Comparison of ENCODE assay signal across 13 cellular contexts in genomic region chr5:154815684-154816247, GRCh38. TPM values are rescaled to one million over a fixed set of nuclear protein-coding genes. Genes with fewer than 3 reads are reported as not detected.
A peak's percentile ranks its signal among the peaks of the same experiment; 100 is the strongest.
DNase-seq lines count a peak whose midpoint lies in the region; ATAC-seq and TF ChIP-seq lines count a peak whose summit lies in the region.
"Had no signal": no experiment of that assay in that cellular context is flagged by ENCODE, and none has a peak within 500 bp of the region (broad histone marks: within the 10 kb centered on the region; RNA-seq: fewer than 3 reads in every experiment).

No MANE protein-coding gene starts in this region.

- H3K56ac ChIP-seq in H9 (ENCODE audit: insufficient read length, low read depth, low read length) = no peak overlapping the region

- peaks cover 16 to 51% (median 23%) of the 10 kb centered on the region in 4 donors for H3K4me1 Mint-ChIP-seq in CD4-positive, alpha-beta memory T cell
- peaks cover 6 to 28% of the 10 kb centered on the region in 2 experiments for H3K4me1 Mint-ChIP-seq in H9
- H3K4me1 Mint-ChIP-seq in brain = no peaks in the 10 kb centered on the region
- peaks cover 54 to 57% of the 10 kb centered on the region in 2 donors for H3K4me1 Mint-ChIP-seq in natural killer cell
- H3K4me1 Mint-ChIP-seq in CD14-positive monocyte = peaks cover 18% of the 10 kb centered on the region

- H2AFZ ChIP-seq in H9 (ENCODE audit: low read length) = no peak overlapping the region

- no peaks in the 10 kb centered on the region for H3K27me3 Mint-ChIP-seq in CD4-positive, alpha-beta memory T cell
- H3K27me3 Mint-ChIP-seq in H9 (ENCODE audit: low read depth) (peaks cover 2% of the 10 kb centered on the region; the same call in 1 of the 2 replicates), brain (no peaks in the 10 kb centered on the region), natural killer cell (ENCODE audit: low read depth in 2 of 2) (no peaks in the 10 kb centered on the region), CD14-positive monocyte (ENCODE audit: low read depth in 3 of 3) (no peaks in the 10 kb centered on the region)
- H3K27me3 Mint-ChIP-seq: B cell had no signal

- H3K79me1 ChIP-seq in H9 (ENCODE audit: insufficient read depth, low read depth, low read length, poor library complexity, severe bottlenecking) = no peaks in the 10 kb centered on the region

- H3K14ac ChIP-seq in H9 (ENCODE audit: insufficient read depth, low read length) = no peak overlapping the region

- H3K79me2 ChIP-seq in H9 (ENCODE audit: insufficient read depth, low read length) = no peaks in the 10 kb centered on the region

- no peak overlapping the region for H3K27ac ChIP-seq in CD4-positive, alpha-beta memory T cell (ENCODE audit: low read depth, low read length)
- no peak overlapping the region for H3K27ac ChIP-seq in H9 (ENCODE audit: insufficient read length, low read depth, low read length)

- no peak overlapping the region for H2BK15ac ChIP-seq in H9 (ENCODE audit: low read depth, low read length)

- no peak overlapping the region for H3K18ac ChIP-seq in H9 (ENCODE audit: insufficient read length, low read depth, low read length)

- no peak overlapping the region for H4K5ac ChIP-seq in H9 (ENCODE audit: insufficient read length, low read depth, low read length)

- POLR2A ChIA-PET in CD4-positive, alpha-beta memory T cell (lab: Charles Lee; ENCODE audit: partially characterized antibody) = no interaction called here

- no peak overlapping the region for H4K91ac ChIP-seq in H9 (ENCODE audit: insufficient read length, low read depth, low read length)

- H2BK12ac ChIP-seq in H9 (ENCODE audit: insufficient read length, low read depth, low read length) = no peak overlapping the region

- CTCF ChIA-PET in CD4-positive, alpha-beta memory T cell (lab: Charles Lee; ENCODE audit: partially characterized antibody) = no interaction called here

- H4K20me1 ChIP-seq in H9 (ENCODE audit: control insufficient read depth, insufficient read depth, insufficient read length) = no peaks in the 10 kb centered on the region

- peaks cover 15% of the 10 kb centered on the region for H3K4me1 ChIP-seq in CD4-positive, alpha-beta memory T cell (ENCODE audit: insufficient read depth, low read length)
- H3K4me1 ChIP-seq in H9 (ENCODE audit: insufficient read depth, low read length) = no peaks in the 10 kb centered on the region

- H2BK20ac ChIP-seq in H9 (ENCODE audit: low read depth, low read length, poor library complexity, severe bottlenecking) = no peak overlapping the region

- DNase-seq in CD4-positive, alpha-beta memory T cell = no peak
- DNase-seq in H9 (no peak), natural killer cell (no peak), AML-193 (lab: John Stamatoyannopoulos, UW) (no peak), DMS 273 (lab: John Stamatoyannopoulos, UW; ENCODE audit: unreplicated experiment) (no peak), CD14-positive monocyte (ENCODE audit: low spot score) (no peak)
- DNase-seq: GOT3; heart left ventricle; NCI-H187; stimulated activated CD4-positive, alpha-beta T cell treated with anti-CD3 and anti-CD28 coated beads, Interleukin-2, amount 100 ng/mL, for 24 hours had no signal

- no peak overlapping the region for H3K4me2 ChIP-seq in H9 (ENCODE audit: insufficient read depth, insufficient read length, low read length)

- H3K27me3 ChIP-seq in CD4-positive, alpha-beta memory T cell (ENCODE audit: insufficient read depth, low read length) = no peaks in the 10 kb centered on the region
- H3K27me3 ChIP-seq in H9 (ENCODE audit: insufficient read depth, low read length) = no peaks in the 10 kb centered on the region
- H3K27me3 ChIP-seq: heart left ventricle had no signal

- H3K4ac ChIP-seq in H9 (ENCODE audit: low read depth, low read length) = no peak overlapping the region

- H2AK5ac ChIP-seq in H9 (ENCODE audit: insufficient read length, low read length) = no peak overlapping the region

- no peak overlapping the region for H2BK5ac ChIP-seq in H9 (ENCODE audit: insufficient read length, low read length)

- H3K9me3 ChIP-seq in CD4-positive, alpha-beta memory T cell (ENCODE audit: control insufficient read depth in 1 of 2, low read length in 2 of 2) = no peaks in the 10 kb centered on the region
- no peaks in the 10 kb centered on the region for H3K9me3 ChIP-seq in H9 (ENCODE audit: control insufficient read depth, low read depth, low read length)
- H3K9me3 ChIP-seq: heart left ventricle had no signal

- intact Hi-C loops in CD4-positive, alpha-beta memory T cell (cut with micrococcal nuclease) = no loop called here
- intact Hi-C loops in natural killer cell (cut with micrococcal nuclease) = no loop called here
- intact Hi-C loops in CD14-positive monocyte (cut with micrococcal nuclease) = no loop called here

- H3K36me3 Mint-ChIP-seq in CD4-positive, alpha-beta memory T cell = peaks cover 35 to 62% of the 10 kb centered on the region in 2 donors
- peaks cover 55 to 92% (median 87%) of the 10 kb centered on the region in 3 experiments for H3K36me3 Mint-ChIP-seq in H9 (ENCODE audit: insufficient read depth in 1 of 3, low read depth in 3 of 3)
- peaks cover 82% of the 10 kb centered on the region for H3K36me3 Mint-ChIP-seq in brain
- H3K36me3 Mint-ChIP-seq in natural killer cell = peaks cover 16% of the 10 kb centered on the region
- H3K36me3 Mint-ChIP-seq in CD14-positive monocyte = peaks cover 64 to 77% of the 10 kb centered on the region in 2 donors

- ATAC-seq in natural killer cell = no peak
- ATAC-seq: heart left ventricle, SK-N-SH treated with all-trans-retinoic acid at 6 μM for 48 hours had no signal

- peak overlapping the region in 5 of 7 donors; percentile 42 to 72 (median 48) for H3K27ac Mint-ChIP-seq in CD4-positive, alpha-beta memory T cell
- H3K27ac Mint-ChIP-seq in H9 = peak overlapping the region; percentile 18 to 83 (median 44); a peak in 5 of 7 replicates
- peak overlapping the region in 4 of 5 experiments; percentile 38 to 75 (median 55) for H3K27ac Mint-ChIP-seq in brain
- peak overlapping the region; percentile 21 to 79 for H3K27ac Mint-ChIP-seq in natural killer cell
- H3K27ac Mint-ChIP-seq in CD14-positive monocyte = peak overlapping the region in 3 of 7 donors; percentile 13 to 54 (median 47)
- H3K27ac Mint-ChIP-seq: B cell had no signal

- H3K36me3 ChIP-seq in CD4-positive, alpha-beta memory T cell (ENCODE audit: insufficient read depth, low read length) = peaks cover 42% of the 10 kb centered on the region

- WGBS in H9 (ENCODE audit: extremely low coverage, insufficient read length, low lambda C conversion rate) = no CpG with 5 or more reads among the region's 5 CpGs

- H3K23me2 ChIP-seq in H9 (ENCODE audit: insufficient read length, low read depth, low read length, poor library complexity, severe bottlenecking) = no peaks in the 10 kb centered on the region

- no peak overlapping the region for H3K4me3 ChIP-seq in CD4-positive, alpha-beta memory T cell (ENCODE audit: low read length in 2 of 2)
- H3K4me3 ChIP-seq: heart left ventricle had no signal

- H3K23ac ChIP-seq in H9 (ENCODE audit: insufficient read length, low read depth, low read length) = no peak overlapping the region

- no peak overlapping the region for H3K9ac ChIP-seq in H9 (ENCODE audit: extremely low read depth, insufficient read length, low read length)

- H2BK120ac ChIP-seq in H9 (ENCODE audit: low read depth, low read length, poor library complexity, severe bottlenecking) = no peak overlapping the region

- no peak overlapping the region for H4K8ac ChIP-seq in H9 (replicated peaks; ENCODE audit: insufficient read length, low read depth, low read length)

- H3K9me3 Mint-ChIP-seq in CD4-positive, alpha-beta memory T cell = no peaks in the 10 kb centered on the region
- H3K9me3 Mint-ChIP-seq in H9 = no peaks in the 10 kb centered on the region; a peak in 1 of 5 replicates
- H3K9me3 Mint-ChIP-seq in brain = no peaks in the 10 kb centered on the region
- H3K9me3 Mint-ChIP-seq in natural killer cell = no peaks in the 10 kb centered on the region
- no peaks in the 10 kb centered on the region for H3K9me3 Mint-ChIP-seq in CD14-positive monocyte

- TF ChIP-seq CTCF in H9 (conservative IDR thresholded peaks at IDR 0.05) (no peak), brain (conservative IDR thresholded peaks at IDR 0.05) (no peak), natural killer cell (IDR thresholded peaks at IDR 0.05) (no peak), CD14-positive monocyte (IDR thresholded peaks at IDR 0.05) (no peak)

- no peak overlapping the region for H3K4me3 Mint-ChIP-seq in CD4-positive, alpha-beta memory T cell
- H3K4me3 Mint-ChIP-seq in H9 (no peak overlapping the region), brain (no peak overlapping the region), natural killer cell (no peak overlapping the region), CD14-positive monocyte (no peak overlapping the region)
- H3K4me3 Mint-ChIP-seq: B cell had no signal

- H3T11ph ChIP-seq in H9 (ENCODE audit: low read length) = no peak overlapping the region

RNA-seq across cellular contexts. Expression of gene FAXDC2, which starts 34.6 kb away (rescaled TPM):
- total RNA-seq in CD4-positive, alpha-beta memory T cell = under 1 TPM in 1 of 2 experiments, not detected in 1; 0.47 TPM
- 1 to 10 TPM in 1 of 2 donors, not detected in 1; 1.7 TPM for polyA plus RNA-seq in CD4-positive, alpha-beta memory T cell
- total RNA-seq in H9 (2021) (3.0 and 3.2 TPM in 2 replicates), natural killer cell (1 to 10 TPM in 2 of 3 donors, under 1 TPM in 1; 0.48 to 2.9 (median 1.4) TPM)
- polyA plus RNA-seq in brain (ENCODE audit: insufficient read depth, low read depth, low replicate concordance) (42.4 TPM), CD14-positive monocyte (under 1 TPM; 0.30 to 0.60 TPM)
- total RNA-seq: B cell had no signal

RNA-seq across cellular contexts. Expression of gene CNOT8, which starts 42.7 kb away (rescaled TPM):
- total RNA-seq in CD4-positive, alpha-beta memory T cell = 100 to 1,000 TPM; 110 to 115 TPM
- polyA plus RNA-seq in CD4-positive, alpha-beta memory T cell = 100 to 1,000 TPM; 164 to 243 TPM
- total RNA-seq in H9 (2021) (44.3 and 45.6 TPM in 2 replicates), natural killer cell (100 to 1,000 TPM; 115 to 128 (median 124) TPM)
- polyA plus RNA-seq in brain (ENCODE audit: insufficient read depth, low read depth, low replicate concordance) (41.0 TPM), CD14-positive monocyte (100 to 1,000 TPM; 147 to 160 TPM)
